8 cellular contexts compared by ENCODE assay signal in genomic region chrX:73562986-73563739, GRCh38. TPM values are rescaled to one million over a fixed set of nuclear protein-coding genes. Genes with fewer than 3 reads are reported as not detected.
DNase-seq lines count a peak whose midpoint lies in the region; ATAC-seq lines count a peak whose summit lies in the region.

TSS of gene CHIC1 (plus strand) at chrX:73563197. CDS start at chrX:73563285, 88 bp downstream.

- H3K4me3 Mint-ChIP-seq in effector memory CD8-positive, alpha-beta T cell: peak within 1 kb of the TSS; percentile 85 to 91

- ATAC-seq in GM19023 (IDR thresholded peaks at IDR 0.05; ENCODE audit: unreplicated experiment) (peak; percentile 67), HG03280 (IDR thresholded peaks at IDR 0.05; ENCODE audit: unreplicated experiment) (peak; percentile 65)
- ATAC-seq in effector memory CD8-positive, alpha-beta T cell (replicated peaks): peak; percentile 80

- peaks cover 5% of the 10 kb centered on the region for H3K36me3 Mint-ChIP-seq in effector memory CD8-positive, alpha-beta T cell (ENCODE audit: insufficient read depth)

- peaks cover 6 to 15% of the 10 kb centered on the region in 2 donors for H3K4me1 Mint-ChIP-seq in effector memory CD8-positive, alpha-beta T cell (ENCODE audit: low read depth in 2 of 2)

- peak; percentile 58 for DNase-seq in AG08396 (ENCODE audit: low spot score)
- DNase-seq in NCI-H526 (lab: John Stamatoyannopoulos, UW): peak; percentile 64 to 88
- DNase-seq in activated CD8-positive, alpha-beta memory T cell treated with anti-CD3 and anti-CD28 coated beads for 48 hours (ENCODE audit: low read depth in 2 of 3, low spot score in 2 of 3): peak; percentile 19 to 27 (median 23)
- DNase-seq in effector memory CD8-positive, alpha-beta T cell: peak; percentile 56 to 59 (median 58)
- peak; percentile 89 for DNase-seq in mesenteric fat pad (ENCODE audit: low spot score)
- peak; percentile 50 for DNase-seq in stimulated activated CD8-positive, alpha-beta memory T cell treated with anti-CD3 and anti-CD28 coated beads, Interleukin-12 subunit alpha, Interleukin-12 subunit beta, amount 100 ng/mL, for 4 hours (ENCODE audit: low read depth)

- H3K9me3 Mint-ChIP-seq in effector memory CD8-positive, alpha-beta T cell: no peaks in the 10 kb centered on the region

- H3K27me3 Mint-ChIP-seq in effector memory CD8-positive, alpha-beta T cell: no peaks in the 10 kb centered on the region

- peak within 1 kb of the TSS; percentile 96 for H3K27ac Mint-ChIP-seq in effector memory CD8-positive, alpha-beta T cell

RNA-seq across cellular contexts. Expression of gene CHIC1, which starts in this region (rescaled TPM):
- total RNA-seq in mesenteric fat pad: 5.2 TPM

Comparison
In these comparisons a context has a peak if more than half of its experiments do, and no peak if none do; other contexts are left out.
1. Peak in every context shown above with its lines: DNase-seq and ATAC-seq.
2. DNase-seq: peak in every context shown above with its lines; median percentile 89 in mesenteric fat pad; 76 in NCI-H526; 58 in AG08396; 58 in effector memory CD8-positive, alpha-beta T cell; 50 in stimulated activated CD8-positive, alpha-beta memory T cell treated with anti-CD3 and anti-CD28 coated beads, Interleukin-12 subunit alpha, Interleukin-12 subunit beta, amount 100 ng/mL, for 4 hours; 23 in activated CD8-positive, alpha-beta memory T cell treated with anti-CD3 and anti-CD28 coated beads for 48 hours.